Comparison of ENCODE assay signal across 8 cellular contexts in the genomic region with DNA sequence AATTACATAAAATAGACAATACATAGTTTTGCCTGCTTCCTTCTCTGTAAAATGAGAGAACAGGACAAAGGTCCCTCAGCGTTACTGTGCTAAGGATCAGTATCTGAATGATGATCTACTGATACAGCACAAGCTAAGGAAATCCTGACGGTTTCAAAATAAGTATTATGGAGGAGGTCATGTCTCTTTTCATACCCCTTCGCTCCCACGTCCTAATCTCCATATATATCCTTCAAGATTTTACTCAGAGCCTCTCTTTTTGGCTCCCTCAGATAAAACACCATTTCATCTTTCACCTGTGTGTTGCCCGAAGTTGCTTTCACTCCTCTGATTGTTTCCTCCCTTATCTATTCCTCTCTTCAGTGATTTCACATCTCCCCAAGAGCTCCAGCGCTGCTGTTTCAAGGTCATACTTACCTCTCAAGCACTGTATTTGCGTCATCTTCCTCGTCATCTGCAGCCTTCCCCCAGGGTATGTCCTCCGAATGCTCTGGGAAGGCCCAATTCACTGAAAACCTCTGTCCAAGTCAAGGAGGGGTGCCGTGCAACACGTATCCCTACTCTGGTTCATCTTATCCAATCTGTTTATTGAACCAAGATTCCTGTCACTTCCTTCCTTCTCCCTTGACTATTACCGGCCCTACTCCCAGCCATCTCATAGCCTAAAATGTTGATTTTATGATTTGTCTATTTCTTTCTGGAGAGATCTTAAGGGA. TPM values are rescaled to one million over a fixed set of nuclear protein-coding genes. Genes with fewer than 3 reads are reported as not detected.
DNase-seq lines count a peak whose midpoint lies in the region; ATAC-seq and TF ChIP-seq lines count a peak whose summit lies in the region.

No MANE protein-coding gene starts in this region.

- H3K9me3 ChIP-seq in adrenal gland (replicated peaks in 1 of 3) (no peaks in the 10 kb centered on the region), lung (ENCODE audit: control insufficient read depth in 2 of 2, insufficient read depth in 1 of 2, low read length in 1 of 2) (no peaks in the 10 kb centered on the region), thymus (ENCODE audit: control insufficient read depth) (no peaks in the 10 kb centered on the region)

- ATAC-seq in lung (ENCODE audit: insufficient read depth, low FRiP score) = no peak

- intact Hi-C loops in adrenal gland (cut with DNase I) = no loop called here

- peak in 1 of 2 donors; percentile 55 for TF ChIP-seq POLR2A in adrenal gland (IDR thresholded peaks at IDR 0.05)

- peaks cover 30 to 54% of the 10 kb centered on the region in 2 donors for H3K4me1 ChIP-seq in adrenal gland (replicated peaks in 1 of 2)
- H3K4me1 ChIP-seq in lung (ENCODE audit: control insufficient read depth in 2 of 2, insufficient read depth in 2 of 2, low read length in 2 of 2) = peaks cover 8 to 9% of the 10 kb centered on the region in 2 donors
- H3K4me1 ChIP-seq in thymus (ENCODE audit: control insufficient read depth, insufficient read depth, low read length) = peaks cover 13% of the 10 kb centered on the region

- TF ChIP-seq CTCF in adrenal gland (IDR thresholded peaks at IDR 0.05) = no peak
- no peak for TF ChIP-seq CTCF in lung (IDR thresholded peaks at IDR 0.05; ENCODE audit: control extremely low read depth, extremely low read depth)

- H3K4me3 ChIP-seq in adrenal gland = peak overlapping the region in 1 of 4 donors; percentile 89
- H3K4me3 ChIP-seq in lung = no peak overlapping the region
- H3K4me3 ChIP-seq in thymus (ENCODE audit: low read length) = peak overlapping the region; percentile 28

- H3K27ac ChIP-seq in adrenal gland (peak overlapping the region; percentile 87 to 99 (median 92)), lung (ENCODE audit: low read depth in 1 of 2, low read length in 1 of 2) (peak overlapping the region; percentile 74 to 84), thymus (ENCODE audit: low read depth) (peak overlapping the region; percentile 84)

- 27 to 38% (median 29%) methylated on average over 12 of the region's 12 CpGs for WGBS in adrenal gland, 4 donors
- WGBS in lung, 2 donors = 47 to 53% methylated on average over 12 of the region's 12 CpGs
- WGBS in thymus = 87% methylated on average over 12 of the region's 12 CpGs

- H3K36me3 ChIP-seq in adrenal gland (replicated peaks in 1 of 2) (peaks cover 0 to 32% of the 10 kb centered on the region in 2 donors), lung (ENCODE audit: control insufficient read depth in 2 of 2, insufficient read depth in 2 of 2, low read length in 2 of 2) (peaks cover 19 to 21% of the 10 kb centered on the region in 2 donors), thymus (ENCODE audit: control insufficient read depth, insufficient read depth) (peaks cover 27% of the 10 kb centered on the region)

- no peaks in the 10 kb centered on the region for H3K27me3 ChIP-seq in adrenal gland
- no peaks in the 10 kb centered on the region for H3K27me3 ChIP-seq in lung (ENCODE audit: control insufficient read depth, insufficient read depth)
- no peaks in the 10 kb centered on the region for H3K27me3 ChIP-seq in thymus (ENCODE audit: control insufficient read depth, insufficient read depth)

- DNase-seq in activated CD4-positive, alpha-beta T cell treated with anti-CD3 and anti-CD28 coated beads, Interleukin-2, amount 50 U/mL, for 48 hours = peak; percentile 3 to 10
- DNase-seq in activated CD4-positive, alpha-beta T cell treated with anti-CD3 and anti-CD28 coated beads for 48 hours = no peak
- DNase-seq in adrenal gland = peak; percentile 72 to 92 (median 87)
- DNase-seq in lung (ENCODE audit: low spot score) = no peak
- DNase-seq in GOT3 (lab: John Stamatoyannopoulos, UW) = no peak
- DNase-seq in NCI-H774 (lab: John Stamatoyannopoulos, UW) = no peak
- DNase-seq in GM19240 (ENCODE audit: insufficient read length, low spot score) = no peak

RNA-seq across cellular contexts. Expression of a gene that starts 1.2 kb away (rescaled TPM):
- total RNA-seq in adrenal gland (100 to 1,000 TPM in 7 of 8 donors, 10 to 100 TPM in 1; 93.1 to 228 (median 138) TPM), lung (100 to 1,000 TPM in 1 of 2 donors, 10 to 100 TPM in 1; 81.3 to 147 TPM)
- polyA plus RNA-seq in adrenal gland (100 to 1,000 TPM in 1 of 3 donors, 10 to 100 TPM in 2; 27.8 to 137 (median 29.9) TPM), lung (10 to 100 TPM; 23.4 to 46.4 TPM), thymus (18.6 TPM)

RNA-seq across cellular contexts. Expression of a gene that starts 15.5 kb away (rescaled TPM):
- total RNA-seq in adrenal gland = 100 to 1,000 TPM in 2 of 8 donors, 10 to 100 TPM in 6; 58.5 to 124 (median 84.5) TPM
- 100 to 1,000 TPM in 1 of 3 donors, 10 to 100 TPM in 2; 50.6 to 121 (median 52.7) TPM for polyA plus RNA-seq in adrenal gland
- total RNA-seq in lung = 10 to 100 TPM; 45.1 to 51.9 TPM
- polyA plus RNA-seq in lung = 10 to 100 TPM; 36.5 to 73.3 TPM
- 40.8 TPM for polyA plus RNA-seq in thymus

RNA-seq across cellular contexts. Expression of a gene that starts 15.8 kb away (rescaled TPM):
- total RNA-seq in adrenal gland (100 to 1,000 TPM in 1 of 8 donors, 10 to 100 TPM in 7; 48.1 to 125 (median 64.6) TPM), lung (10 to 100 TPM; 64.8 to 96.4 TPM)
- polyA plus RNA-seq in adrenal gland (10 to 100 TPM; 58.9 to 76.4 (median 74.2) TPM), lung (10 to 100 TPM; 27.5 to 32.4 TPM), thymus (27.0 TPM)

RNA-seq across cellular contexts. Expression of a gene that starts 32.2 kb away (rescaled TPM):
- total RNA-seq in adrenal gland (10 to 100 TPM in 1 of 8 donors, 1 to 10 TPM in 7; 1.1 to 11.0 (median 5.1) TPM), lung (10 to 100 TPM; 12.2 to 14.3 TPM)
- polyA plus RNA-seq in adrenal gland (10 to 100 TPM in 1 of 3 donors, 1 to 10 TPM in 2; 2.7 to 12.2 (median 4.3) TPM), lung (1 to 10 TPM; 3.9 to 5.5 TPM), thymus (6.4 TPM)

RNA-seq across cellular contexts. Expression of a gene that starts 47.4 kb away (rescaled TPM):
- total RNA-seq in adrenal gland (1 to 10 TPM in 7 of 8 donors, under 1 TPM in 1; 0.97 to 5.4 (median 3.8) TPM), lung (10 to 100 TPM; 10.5 to 15.0 TPM)
- polyA plus RNA-seq in adrenal gland (10 to 100 TPM in 2 of 3 donors, 1 to 10 TPM in 1; 4.3 to 27.5 (median 13.4) TPM), lung (1 to 10 TPM; 6.3 to 9.9 TPM), thymus (19.4 TPM)

Comparison
In these comparisons a context has a peak if more than half of its experiments do, and no peak if none do; other contexts are left out.
1. DNase-seq: peak in activated CD4-positive, alpha-beta T cell treated with anti-CD3 and anti-CD28 coated beads, Interleukin-2, amount 50 U/mL, for 48 hours (2 of 2) and adrenal gland (7 of 7); none in activated CD4-positive, alpha-beta T cell treated with anti-CD3 and anti-CD28 coated beads for 48 hours (single experiment), lung (single experiment), GOT3 (single experiment), NCI-H774 (single experiment) and GM19240 (single experiment).
2. Peak in every context shown above with its lines, with median percentiles within 50 percentile points of each other: H3K27ac ChIP-seq.